Comparison of ENCODE assay signal across 15 cellular contexts in the genomic region with DNA sequence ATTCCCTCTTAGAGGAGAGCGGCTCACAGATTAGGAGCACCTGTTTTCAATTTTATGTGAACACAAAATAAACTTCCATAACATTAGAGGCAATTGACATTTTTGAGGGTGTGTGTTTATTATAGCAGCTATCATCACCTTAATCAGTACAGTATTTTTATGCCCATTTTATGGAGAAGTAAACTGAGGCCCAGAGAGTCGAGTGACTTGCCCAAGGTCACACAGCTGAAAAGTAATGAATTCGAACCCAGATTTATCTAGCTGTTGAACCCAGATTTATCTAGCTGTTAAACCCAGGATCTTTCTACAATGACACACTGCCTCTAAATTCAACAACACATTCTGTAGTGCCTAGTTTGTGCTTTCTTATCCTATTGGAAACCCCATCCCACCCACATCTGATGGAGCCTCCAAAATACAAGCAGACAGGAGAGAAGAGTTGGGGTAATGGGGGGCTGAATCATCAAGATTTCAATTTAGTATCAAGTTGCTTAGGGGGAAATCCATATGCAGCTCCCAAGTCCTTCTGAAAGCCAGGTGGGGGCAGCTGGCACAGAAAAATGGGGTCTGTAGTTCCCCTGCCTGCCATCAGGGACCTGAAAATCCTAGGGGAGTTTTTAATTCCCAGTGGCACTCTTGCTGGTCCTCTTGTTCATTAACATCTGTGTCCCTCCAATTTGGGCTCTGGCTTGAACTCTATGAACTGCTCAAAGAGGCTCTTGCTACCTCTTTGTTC. TPM values are rescaled to one million over a fixed set of nuclear protein-coding genes. Genes with fewer than 3 reads are reported as not detected.
DNase-seq lines count a peak whose midpoint lies in the region; ATAC-seq and TF ChIP-seq lines count a peak whose summit lies in the region.
"Had no signal": no experiment of that assay in that cellular context is flagged by ENCODE, and none has a peak within 500 bp of the region (broad histone marks: within the 10 kb centered on the region; RNA-seq: fewer than 3 reads in every experiment).

No MANE protein-coding gene starts in this region.

- no peaks in the 10 kb centered on the region for H3K9me3 Mint-ChIP-seq in natural killer cell treated with Interleukin-12 subunit alpha and Interleukin-12 subunit beta and Interleukin-15 and Interleukin-18, amount 100 ng/mL, for 72 hours
- H3K9me3 Mint-ChIP-seq in glutamatergic neuron (ENCODE audit: unreplicated experiment): no peaks in the 10 kb centered on the region
- H3K9me3 Mint-ChIP-seq: activated naive CD4-positive, alpha-beta T cell treated with anti-CD3 and anti-CD28 coated beads, Interleukin-2, amount 50 U/mL, for 24 hours; naive B cell; stimulated activated memory B cell treated with anti-CD40 and anti-IgM and Interleukin-4, amounts not matched to agents 10 μg/mL and 1 μg/mL and 100 μg/mL, for 72 hours had no signal

- H3K4me3 ChIP-seq in BLaER1 treated with 17β-estradiol and CSF1 and Interleukin-3, amounts not matched to agents 10 nM and 100 nM: no peak overlapping the region
- no peak overlapping the region for H3K4me3 ChIP-seq in H7 (ENCODE audit: insufficient read depth, low read depth, low read length)
- H3K4me3 ChIP-seq in astrocyte of the cerebellum (ENCODE audit: low read depth, low read length): no peak overlapping the region

- H3K4me2 ChIP-seq in BLaER1 treated with 17β-estradiol and CSF1 and Interleukin-3, amounts not matched to agents 10 nM and 100 nM: peak overlapping the region; percentile 3 to 66 (median 44); a peak in 19 of 22 replicates

- H4K20me1 ChIP-seq in BLaER1 treated with 17β-estradiol and CSF1 and Interleukin-3, amounts not matched to agents 10 nM and 100 nM: no peaks in the 10 kb centered on the region

- H3K4me1 ChIP-seq in BLaER1 treated with 17β-estradiol and CSF1 and Interleukin-3, amounts not matched to agents 10 nM and 100 nM: peaks cover 9 to 72% (median 54%) of the 10 kb centered on the region in 10 experiments; a peak in 19 of 20 replicates

- no peaks in the 10 kb centered on the region for H3K36me3 ChIP-seq in BLaER1 treated with 17β-estradiol and CSF1 and Interleukin-3, amounts not matched to agents 10 nM and 100 nM
- no peaks in the 10 kb centered on the region for H3K36me3 ChIP-seq in H7 (replicated peaks; ENCODE audit: control insufficient read depth, insufficient read depth, low read length)

- no peaks in the 10 kb centered on the region for H3K27me3 ChIP-seq in BLaER1 treated with 17β-estradiol and CSF1 and Interleukin-3, amounts not matched to agents 10 nM and 100 nM
- H3K27me3 ChIP-seq in H7 (ENCODE audit: control insufficient read depth, insufficient read depth, low read length): peaks cover 4% of the 10 kb centered on the region

- H3K36me3 Mint-ChIP-seq in natural killer cell treated with Interleukin-12 subunit alpha and Interleukin-12 subunit beta and Interleukin-15 and Interleukin-18, amount 100 ng/mL, for 72 hours: no peaks in the 10 kb centered on the region
- peaks cover 3% of the 10 kb centered on the region for H3K36me3 Mint-ChIP-seq in glutamatergic neuron (ENCODE audit: unreplicated experiment)
- H3K36me3 Mint-ChIP-seq: activated naive CD4-positive, alpha-beta T cell treated with anti-CD3 and anti-CD28 coated beads, Interleukin-2, amount 50 U/mL, for 24 hours; naive B cell; stimulated activated memory B cell treated with anti-CD40 and anti-IgM and Interleukin-4, amounts not matched to agents 10 μg/mL and 1 μg/mL and 100 μg/mL, for 72 hours had no signal

- in situ Hi-C loops in astrocyte of the cerebellum (cut with HindIII; ENCODE audit: low sequenced_read_pairs): loop anchor here (25.0 kb wide), 1 partner anchor 549 kb away; the partner anchor contains the start of gene CRYGS

- ATAC-seq in natural killer cell treated with Interleukin-12 subunit alpha and Interleukin-12 subunit beta and Interleukin-15 and Interleukin-18, amount 100 ng/mL, for 72 hours: no peak
- ATAC-seq: stimulated activated memory B cell treated with anti-CD40 and anti-IgM and Interleukin-4, amounts not matched to agents 10 μg/mL and 1 μg/mL and 100 μg/mL, for 72 hours had no signal

- H3K9me3 ChIP-seq in BLaER1 treated with 17β-estradiol and CSF1 and Interleukin-3, amounts not matched to agents 10 nM and 100 nM (replicated peaks in 1 of 11): peaks cover 0 to 18% (median 4%) of the 10 kb centered on the region in 11 experiments; a peak in 11 of 22 replicates

- peaks cover 4 to 7% of the 10 kb centered on the region in 2 donors for H3K4me1 Mint-ChIP-seq in natural killer cell treated with Interleukin-12 subunit alpha and Interleukin-12 subunit beta and Interleukin-15 and Interleukin-18, amount 100 ng/mL, for 72 hours (ENCODE audit: low read depth in 2 of 2)
- peaks cover 5% of the 10 kb centered on the region for H3K4me1 Mint-ChIP-seq in glutamatergic neuron (ENCODE audit: low read depth, unreplicated experiment)

- H3K4me3 Mint-ChIP-seq in natural killer cell treated with Interleukin-12 subunit alpha and Interleukin-12 subunit beta and Interleukin-15 and Interleukin-18, amount 100 ng/mL, for 72 hours: no peak overlapping the region
- H3K4me3 Mint-ChIP-seq in glutamatergic neuron (ENCODE audit: unreplicated experiment): no peak overlapping the region
- H3K4me3 Mint-ChIP-seq: activated naive CD4-positive, alpha-beta T cell treated with anti-CD3 and anti-CD28 coated beads, Interleukin-2, amount 50 U/mL, for 24 hours; naive B cell; stimulated activated memory B cell treated with anti-CD40 and anti-IgM and Interleukin-4, amounts not matched to agents 10 μg/mL and 1 μg/mL and 100 μg/mL, for 72 hours had no signal

- peak overlapping the region in 4 of 11 experiments; percentile 0 to 25 (median 14); a peak in 3 of 22 replicates for H3K27ac ChIP-seq in BLaER1 treated with 17β-estradiol and CSF1 and Interleukin-3, amounts not matched to agents 10 nM and 100 nM

- peak overlapping the region in 1 of 2 donors; percentile 52 for H3K27ac Mint-ChIP-seq in natural killer cell treated with Interleukin-12 subunit alpha and Interleukin-12 subunit beta and Interleukin-15 and Interleukin-18, amount 100 ng/mL, for 72 hours
- H3K27ac Mint-ChIP-seq in glutamatergic neuron (ENCODE audit: unreplicated experiment): no peak overlapping the region
- H3K27ac Mint-ChIP-seq: activated naive CD4-positive, alpha-beta T cell treated with anti-CD3 and anti-CD28 coated beads, Interleukin-2, amount 50 U/mL, for 24 hours; naive B cell; stimulated activated memory B cell treated with anti-CD40 and anti-IgM and Interleukin-4, amounts not matched to agents 10 μg/mL and 1 μg/mL and 100 μg/mL, for 72 hours had no signal

- TF ChIP-seq CTCF in astrocyte of the cerebellum (IDR thresholded peaks at IDR 0.05; ENCODE audit: low read depth, low read length, missing control alignments): peak; percentile 17
- TF ChIP-seq CTCF in glutamatergic neuron (IDR thresholded peaks at IDR 0.05; ENCODE audit: partially characterized antibody, unreplicated experiment): no peak

- DNase-seq in H7 (peak; percentile 52), astrocyte of the cerebellum (ENCODE audit: low read depth) (no peak), islet precursor cell (peak; percentile 42), hepatic stellate cell (ENCODE audit: low spot score) (no peak), glutamatergic neuron (no peak)
- no peak for DNase-seq in natural killer cell treated with Interleukin-12 subunit alpha and Interleukin-12 subunit beta and Interleukin-15 and Interleukin-18, amount 100 ng/mL, for 72 hours (ENCODE audit: low spot score)
- DNase-seq in activated naive CD4-positive, alpha-beta T cell treated with anti-CD3 and anti-CD28 coated beads, Interleukin-2, amount 50 U/mL, for 16 hours: no peak
- DNase-seq: activated CD4-positive, alpha-beta T cell treated with anti-CD3 and anti-CD28 coated beads for 4 hours; AML-193; naive B cell; NCI-H1694 treated with DMSO at 0.1 percent for 48 hours; NCI-H510A had no signal

- peaks cover 13 to 25% of the 10 kb centered on the region in 2 donors for H3K27me3 Mint-ChIP-seq in natural killer cell treated with Interleukin-12 subunit alpha and Interleukin-12 subunit beta and Interleukin-15 and Interleukin-18, amount 100 ng/mL, for 72 hours
- peaks cover 6% of the 10 kb centered on the region for H3K27me3 Mint-ChIP-seq in glutamatergic neuron (ENCODE audit: unreplicated experiment)

- H3K9ac ChIP-seq in BLaER1 treated with 17β-estradiol and CSF1 and Interleukin-3, amounts not matched to agents 10 nM and 100 nM: no peak overlapping the region

RNA-seq across cellular contexts. Expression of gene TRA2B, which starts 50.4 kb away (rescaled TPM):
- 204 and 252 TPM in 2 replicates for total RNA-seq in H7 (2014; rRNA removed; shearing (Covaris generic))
- 100 to 1,000 TPM; 266 to 286 TPM for total RNA-seq in natural killer cell treated with Interleukin-12 subunit alpha and Interleukin-12 subunit beta and Interleukin-15 and Interleukin-18, amount 100 ng/mL, for 72 hours
- total RNA-seq in glutamatergic neuron (ENCODE audit: unreplicated experiment): 160 TPM

Comparison
In these comparisons a context has a peak if more than half of its experiments do, and no peak if none do; other contexts are left out.
1. DNase-seq: peak in H7 (single experiment) and islet precursor cell (single experiment); none in astrocyte of the cerebellum (single experiment), hepatic stellate cell (single experiment), natural killer cell treated with Interleukin-12 subunit alpha and Interleukin-12 subunit beta and Interleukin-15 and Interleukin-18, amount 100 ng/mL, for 72 hours (single experiment), glutamatergic neuron (single experiment) and activated naive CD4-positive, alpha-beta T cell treated with anti-CD3 and anti-CD28 coated beads, Interleukin-2, amount 50 U/mL, for 16 hours (single experiment).